Comparison of ENCODE assay signal across 1 cellular context in the genomic region with DNA sequence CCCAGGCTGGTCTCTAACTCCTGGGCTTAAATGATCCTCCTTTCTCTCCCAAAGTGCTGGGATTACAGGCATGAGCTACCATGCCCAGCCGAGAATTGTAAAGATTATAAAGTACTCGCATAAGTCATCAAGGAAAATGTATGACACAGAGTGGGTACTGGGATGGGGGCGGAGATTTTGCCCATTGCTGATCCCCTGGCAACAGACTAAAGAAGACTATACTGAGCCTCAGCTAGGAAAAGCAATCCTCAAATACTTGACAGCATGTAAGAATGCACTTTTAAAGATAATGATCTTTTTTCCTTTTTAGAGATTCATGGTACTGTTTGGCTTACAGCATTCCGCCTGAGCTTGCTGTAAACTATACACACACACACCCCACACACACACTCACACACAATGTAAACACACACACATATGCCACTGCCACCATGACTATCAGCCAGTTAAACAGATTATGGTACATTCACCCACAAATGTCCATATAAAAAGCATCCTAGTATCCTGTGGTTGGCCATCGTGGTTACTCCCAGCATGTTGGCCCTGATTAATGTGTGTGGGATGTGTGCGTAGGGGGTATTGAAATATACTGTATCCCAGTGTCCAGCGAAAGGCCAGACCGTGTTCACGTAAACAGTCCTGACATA.
TF ChIP-seq lines count a peak whose summit lies in the region.

No MANE protein-coding gene starts in this region.

TF ChIP-seq in K562, 482 proteins besides CTCF, POLR2A, EP300 and RAD21 (continued from another document and continues in another):
- TF ChIP-seq, protein P1, sequence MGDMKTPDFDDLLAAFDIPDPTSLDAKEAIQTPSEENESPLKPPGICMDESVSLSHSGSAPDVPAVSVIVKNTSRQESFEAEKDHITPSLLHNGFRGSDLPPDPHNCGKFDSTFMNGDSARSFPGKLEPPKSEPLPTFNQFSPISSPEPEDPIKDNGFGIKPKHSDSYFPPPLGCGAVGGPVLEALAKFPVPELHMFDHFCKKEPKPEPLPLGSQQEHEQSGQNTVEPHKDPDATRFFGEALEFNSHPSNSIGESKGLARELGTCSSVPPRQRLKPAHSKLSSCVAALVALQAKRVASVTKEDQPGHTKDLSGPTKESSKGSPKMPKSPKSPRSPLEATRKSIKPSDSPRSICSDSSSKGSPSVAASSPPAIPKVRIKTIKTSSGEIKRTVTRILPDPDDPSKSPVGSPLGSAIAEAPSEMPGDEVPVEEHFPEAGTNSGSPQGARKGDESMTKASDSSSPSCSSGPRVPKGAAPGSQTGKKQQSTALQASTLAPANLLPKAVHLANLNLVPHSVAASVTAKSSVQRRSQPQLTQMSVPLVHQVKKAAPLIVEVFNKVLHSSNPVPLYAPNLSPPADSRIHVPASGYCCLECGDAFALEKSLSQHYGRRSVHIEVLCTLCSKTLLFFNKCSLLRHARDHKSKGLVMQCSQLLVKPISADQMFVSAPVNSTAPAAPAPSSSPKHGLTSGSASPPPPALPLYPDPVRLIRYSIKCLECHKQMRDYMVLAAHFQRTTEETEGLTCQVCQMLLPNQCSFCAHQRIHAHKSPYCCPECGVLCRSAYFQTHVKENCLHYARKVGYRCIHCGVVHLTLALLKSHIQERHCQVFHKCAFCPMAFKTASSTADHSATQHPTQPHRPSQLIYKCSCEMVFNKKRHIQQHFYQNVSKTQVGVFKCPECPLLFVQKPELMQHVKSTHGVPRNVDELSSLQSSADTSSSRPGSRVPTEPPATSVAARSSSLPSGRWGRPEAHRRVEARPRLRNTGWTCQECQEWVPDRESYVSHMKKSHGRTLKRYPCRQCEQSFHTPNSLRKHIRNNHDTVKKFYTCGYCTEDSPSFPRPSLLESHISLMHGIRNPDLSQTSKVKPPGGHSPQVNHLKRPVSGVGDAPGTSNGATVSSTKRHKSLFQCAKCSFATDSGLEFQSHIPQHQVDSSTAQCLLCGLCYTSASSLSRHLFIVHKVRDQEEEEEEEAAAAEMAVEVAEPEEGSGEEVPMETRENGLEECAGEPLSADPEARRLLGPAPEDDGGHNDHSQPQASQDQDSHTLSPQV (IDR thresholded peaks at IDR 0.05), result peak; percentile 74
- TF ChIP-seq E2F1 (CRISPR knock-in tag; IDR thresholded peaks at IDR 0.05) (no peak), ILF3 (IDR thresholded peaks at IDR 0.05; ENCODE audit: borderline replicate concordance) (no peak), RCOR1 (IDR thresholded peaks at IDR 0.05; ENCODE audit: borderline replicate concordance in 1 of 2, low read depth in 2 of 2, low read length in 2 of 2) (0 out of 4 replicates have a peak, but pooled peaks of 1 of the 2 experiments have one; percentile 21), ZNF197 (CRISPR knock-in tag; IDR thresholded peaks at IDR 0.05; ENCODE audit: low read depth) (0 out of 2 replicates have a peak, but pooled peaks have one; percentile 47), ATF1 (CRISPR knock-in tag; IDR thresholded peaks at IDR 0.05) (no peak), ATF1 (tag; IDR thresholded peaks at IDR 0.05) (0 out of 2 replicates have a peak, but pooled peaks have one; percentile 25), NRF1 (conservative IDR thresholded peaks at IDR 0.05 in 1 of 2, IDR thresholded peaks at IDR 0.05 in 1 of 2) (peak in 1 of 2 experiments; percentile 45; a peak in 2 of 4 replicates), MEIS2 (IDR thresholded peaks at IDR 0.05; ENCODE audit: partially characterized antibody) (peak; percentile 25), CTCFL (IDR thresholded peaks at IDR 0.05; ENCODE audit: borderline replicate concordance, insufficient read depth, low read depth, low read length, poor library complexity, severe bottlenecking) (no peak), TAF15 (IDR thresholded peaks at IDR 0.05; ENCODE audit: low read depth, low read length) (no peak), GATAD2A (IDR thresholded peaks at IDR 0.05) (no peak), ZNF224 (CRISPR knock-in tag; IDR thresholded peaks at IDR 0.05) (no peak), KDM1A (IDR thresholded peaks at IDR 0.05) (peak in 1 of 2 experiments; percentile 37; a peak in 1 of 4 replicates), GTF2A2 (tag; IDR thresholded peaks at IDR 0.05) (no peak), ZNF277 (CRISPR knock-in tag; IDR thresholded peaks at IDR 0.05; ENCODE audit: borderline replicate concordance) (no peak), ZNF644 (tag; IDR thresholded peaks at IDR 0.05; ENCODE audit: low read depth) (no peak), MTF1 (CRISPR knock-in tag; IDR thresholded peaks at IDR 0.05; ENCODE audit: borderline replicate concordance) (no peak), ZKSCAN3 (CRISPR knock-in tag; IDR thresholded peaks at IDR 0.05) (no peak), ZNF79 (CRISPR knock-in tag; IDR thresholded peaks at IDR 0.05; ENCODE audit: low read depth) (no peak), HDAC1 (IDR thresholded peaks at IDR 0.05) (peak in 1 of 2 experiments; percentile 52; a peak in 1 of 4 replicates), ZFX (CRISPR knock-in tag; IDR thresholded peaks at IDR 0.05) (no peak), CBFA2T3 (IDR thresholded peaks at IDR 0.05) (no peak), ZNF584 (CRISPR knock-in tag; IDR thresholded peaks at IDR 0.05; ENCODE audit: low read depth) (0 out of 2 replicates have a peak, but pooled peaks have one; percentile 29), ASH1L (IDR thresholded peaks at IDR 0.05; ENCODE audit: borderline replicate concordance, low read depth, partially characterized antibody) (no peak), ZNF77 (CRISPR knock-in tag; IDR thresholded peaks at IDR 0.05) (no peak), KAT7 (CRISPR knock-in tag; IDR thresholded peaks at IDR 0.05; ENCODE audit: borderline replicate concordance) (no peak), DPF2 (IDR thresholded peaks at IDR 0.05) (peak; percentile 36; the same call in 1 of the 2 replicates), MTA3 (IDR thresholded peaks at IDR 0.05; ENCODE audit: borderline replicate concordance) (0 out of 2 replicates have a peak, but pooled peaks have one; percentile 51), FOXK2 (conservative IDR thresholded peaks at IDR 0.05 in 1 of 2, IDR thresholded peaks at IDR 0.05 in 1 of 2; ENCODE audit: low read depth in 2 of 2) (0 out of 4 replicates have a peak, but pooled peaks of 1 of the 2 experiments have one; percentile 18), ZNF395 (CRISPR knock-in tag; IDR thresholded peaks at IDR 0.05) (0 out of 2 replicates have a peak, but pooled peaks have one; percentile 44), RNF2 (IDR thresholded peaks at IDR 0.05) (0 out of 2 replicates have a peak, but pooled peaks have one; percentile 20), NFRKB (IDR thresholded peaks at IDR 0.05; ENCODE audit: low read depth) (no peak), TRIM24 (IDR thresholded peaks at IDR 0.05) (no peak), EGR1 (conservative IDR thresholded peaks at IDR 0.05) (peak; percentile 48; the same call in 1 of the 2 replicates), CBFA2T2 (conservative IDR thresholded peaks at IDR 0.05) (no peak)
- TF ChIP-seq, protein P2, sequence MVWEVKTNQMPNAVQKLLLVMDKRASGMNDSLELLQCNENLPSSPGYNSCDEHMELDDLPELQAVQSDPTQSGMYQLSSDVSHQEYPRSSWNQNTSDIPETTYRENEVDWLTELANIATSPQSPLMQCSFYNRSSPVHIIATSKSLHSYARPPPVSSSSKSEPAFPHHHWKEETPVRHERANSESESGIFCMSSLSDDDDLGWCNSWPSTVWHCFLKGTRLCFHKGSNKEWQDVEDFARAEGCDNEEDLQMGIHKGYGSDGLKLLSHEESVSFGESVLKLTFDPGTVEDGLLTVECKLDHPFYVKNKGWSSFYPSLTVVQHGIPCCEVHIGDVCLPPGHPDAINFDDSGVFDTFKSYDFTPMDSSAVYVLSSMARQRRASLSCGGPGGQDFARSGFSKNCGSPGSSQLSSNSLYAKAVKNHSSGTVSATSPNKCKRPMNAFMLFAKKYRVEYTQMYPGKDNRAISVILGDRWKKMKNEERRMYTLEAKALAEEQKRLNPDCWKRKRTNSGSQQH (CRISPR knock-in tag; IDR thresholded peaks at IDR 0.05), result no peak
- TF ChIP-seq, protein P3, sequence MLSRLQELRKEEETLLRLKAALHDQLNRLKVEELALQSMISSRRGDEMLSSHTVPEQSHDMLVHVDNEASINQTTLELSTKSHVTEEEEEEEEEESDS (CRISPR knock-in tag; IDR thresholded peaks at IDR 0.05), result no peak
- TF ChIP-seq, protein P4, sequence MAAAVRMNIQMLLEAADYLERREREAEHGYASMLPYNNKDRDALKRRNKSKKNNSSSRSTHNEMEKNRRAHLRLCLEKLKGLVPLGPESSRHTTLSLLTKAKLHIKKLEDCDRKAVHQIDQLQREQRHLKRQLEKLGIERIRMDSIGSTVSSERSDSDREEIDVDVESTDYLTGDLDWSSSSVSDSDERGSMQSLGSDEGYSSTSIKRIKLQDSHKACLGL (CRISPR knock-in tag; IDR thresholded peaks at IDR 0.05; ENCODE audit: borderline replicate concordance, poor library complexity, severe bottlenecking), result no peak
